10 cellular contexts compared by ENCODE assay signal in the genomic region with DNA sequence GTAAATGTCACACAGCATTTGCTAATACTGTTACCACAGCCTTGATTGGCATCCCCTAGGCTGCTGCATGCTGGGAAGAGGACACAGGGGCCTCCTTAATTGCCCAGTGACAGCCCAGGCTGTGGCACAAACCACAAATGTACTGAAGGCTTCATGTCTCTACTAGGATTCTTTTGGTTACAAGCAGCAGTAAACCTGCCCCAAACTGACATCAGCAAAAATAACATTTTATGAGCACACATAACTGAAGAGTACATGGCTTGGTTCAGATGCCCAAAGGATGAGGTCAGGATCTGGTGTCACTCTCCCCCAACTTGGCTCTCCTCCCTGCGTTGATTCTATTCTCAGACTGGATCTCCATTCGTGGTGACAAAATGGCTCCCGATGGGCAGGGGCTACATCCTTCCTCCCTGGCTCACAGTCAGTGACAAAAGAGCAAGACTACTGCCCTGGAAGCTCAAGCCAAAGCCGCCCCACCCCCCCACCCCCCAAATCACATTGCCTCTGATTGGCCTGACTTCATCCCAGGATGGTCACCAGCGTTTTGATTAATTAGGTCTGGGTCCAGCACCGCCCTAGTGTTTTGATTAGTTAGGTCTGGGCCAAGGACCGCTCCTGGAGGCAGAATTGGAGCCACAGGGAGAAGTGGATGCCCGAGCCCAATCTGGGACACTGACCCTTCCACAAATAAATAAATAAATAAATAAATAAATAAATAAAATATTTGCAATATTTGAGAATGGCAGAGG.
A peak's percentile ranks its signal among the peaks of the same experiment; 100 is the strongest.
DNase-seq lines count a peak whose midpoint lies in the region; ATAC-seq and TF ChIP-seq lines count a peak whose summit lies in the region.
"Had no signal": no experiment of that assay in that cellular context is flagged by ENCODE, and none has a peak within 500 bp of the region (broad histone marks: within the 10 kb centered on the region; RNA-seq: fewer than 3 reads in every experiment).

No MANE protein-coding gene starts in this region.

- peaks cover 17% of the 10 kb centered on the region for H3K4me1 ChIP-seq in neural progenitor cell
- H3K4me1 ChIP-seq in H9 (ENCODE audit: insufficient read depth, low read length), result no peaks in the 10 kb centered on the region

- no peaks in the 10 kb centered on the region for H3K23me2 ChIP-seq in H9 (ENCODE audit: insufficient read length, low read depth, low read length, poor library complexity, severe bottlenecking)

- intact Hi-C loops in Right ventricle myocardium superior (cut with DNase I), result no loop called here

- H3K14ac ChIP-seq in H9 (ENCODE audit: insufficient read depth, low read length), result no peak overlapping the region

- in situ Hi-C loops in ACHN (cut with HindIII; ENCODE audit: low pct_ligation_motif_present, low pct_unique_long_range_greater_than_20kb, low sequenced_read_pairs), result no loop called here

- no peak overlapping the region for H2BK120ac ChIP-seq in H9 (ENCODE audit: low read depth, low read length, poor library complexity, severe bottlenecking)

- H2BK20ac ChIP-seq in H9 (ENCODE audit: low read depth, low read length, poor library complexity, severe bottlenecking), result no peak overlapping the region

- no peak overlapping the region for H3K4me3 Mint-ChIP-seq in chondrocyte (ENCODE audit: unreplicated experiment)
- H3K4me3 Mint-ChIP-seq in neural progenitor cell, result no peak overlapping the region
- H3K4me3 Mint-ChIP-seq in H9, result no peak overlapping the region

- H3K36me3 Mint-ChIP-seq in chondrocyte (ENCODE audit: low read depth), result no peaks in the 10 kb centered on the region
- H3K36me3 Mint-ChIP-seq in neural progenitor cell, result no peaks in the 10 kb centered on the region
- no peaks in the 10 kb centered on the region; a peak in 1 of 7 replicates for H3K36me3 Mint-ChIP-seq in H9 (ENCODE audit: insufficient read depth in 1 of 3, low read depth in 3 of 3)

- no peak for ATAC-seq in Right ventricle myocardium superior (ENCODE audit: poor library complexity)

- H3K9me3 ChIP-seq in neural progenitor cell (ENCODE audit: low read depth) (no peaks in the 10 kb centered on the region), H9 (ENCODE audit: control insufficient read depth, low read depth, low read length) (no peaks in the 10 kb centered on the region)

- H3K79me2 ChIP-seq in neural progenitor cell (ENCODE audit: low read depth) (no peaks in the 10 kb centered on the region), H9 (ENCODE audit: insufficient read depth, low read length) (no peaks in the 10 kb centered on the region)

- H3K27ac ChIP-seq in neural progenitor cell (no peak overlapping the region), H9 (ENCODE audit: insufficient read length, low read depth, low read length) (no peak overlapping the region)

- H2BK15ac ChIP-seq in H9 (ENCODE audit: low read depth, low read length), result no peak overlapping the region

- no peak overlapping the region for H3K4ac ChIP-seq in H9 (ENCODE audit: low read depth, low read length)

- H4K8ac ChIP-seq in H9 (replicated peaks; ENCODE audit: insufficient read length, low read depth, low read length), result no peak overlapping the region

- no peaks in the 10 kb centered on the region for H3K36me3 ChIP-seq in neural progenitor cell

- H3K9ac ChIP-seq in neural progenitor cell (no peak overlapping the region), H9 (ENCODE audit: extremely low read depth, insufficient read length, low read length) (no peak overlapping the region)

- no peak overlapping the region for H2BK12ac ChIP-seq in H9 (ENCODE audit: insufficient read length, low read depth, low read length)

- no peak overlapping the region for H4K5ac ChIP-seq in H9 (ENCODE audit: insufficient read length, low read depth, low read length)

- H3K9me3 Mint-ChIP-seq in chondrocyte (ENCODE audit: low read depth) (no peaks in the 10 kb centered on the region), neural progenitor cell (peaks cover 2% of the 10 kb centered on the region), H9 (no peaks in the 10 kb centered on the region; a peak in 3 of 5 replicates)

- no CpG with 5 or more reads among the region's 8 CpGs for WGBS in H9 (ENCODE audit: extremely low coverage, insufficient read length, low lambda C conversion rate)

- H3K4me2 ChIP-seq in neural progenitor cell (no peak overlapping the region), H9 (ENCODE audit: insufficient read depth, insufficient read length, low read length) (no peak overlapping the region)

- no peak overlapping the region for H4K91ac ChIP-seq in H9 (ENCODE audit: insufficient read length, low read depth, low read length)

- peak overlapping the region; percentile 83 for H3K27ac Mint-ChIP-seq in chondrocyte (ENCODE audit: unreplicated experiment)
- no peak overlapping the region for H3K27ac Mint-ChIP-seq in neural progenitor cell
- no peak overlapping the region for H3K27ac Mint-ChIP-seq in H9

- peaks cover 45% of the 10 kb centered on the region for H3K4me1 Mint-ChIP-seq in chondrocyte (ENCODE audit: low read depth)
- peaks cover 16% of the 10 kb centered on the region for H3K4me1 Mint-ChIP-seq in neural progenitor cell
- H3K4me1 Mint-ChIP-seq in H9, result peaks cover 29 to 30% of the 10 kb centered on the region in 2 experiments

- TF ChIP-seq CTCF in AG10803 (conservative IDR thresholded peaks at IDR 0.05; ENCODE audit: low read length), result no peak
- no peak for TF ChIP-seq CTCF in chondrocyte (IDR thresholded peaks at IDR 0.05)
- TF ChIP-seq CTCF in neural progenitor cell (IDR thresholded peaks at IDR 0.05), result no peak
- no peak for TF ChIP-seq CTCF in H9 (conservative IDR thresholded peaks at IDR 0.05)

- peaks cover 5% of the 10 kb centered on the region for H3F3A ChIP-seq in neural progenitor cell (ENCODE audit: low read depth)

- H4K20me1 ChIP-seq in neural progenitor cell (ENCODE audit: low read depth), result no peaks in the 10 kb centered on the region
- H4K20me1 ChIP-seq in H9 (ENCODE audit: control insufficient read depth, insufficient read depth, insufficient read length), result no peaks in the 10 kb centered on the region

- H2AK5ac ChIP-seq in H9 (ENCODE audit: insufficient read length, low read length), result no peak overlapping the region

- H2AFZ ChIP-seq in neural progenitor cell (replicated peaks) (no peak overlapping the region), H9 (ENCODE audit: low read length) (no peak overlapping the region)

- no peak overlapping the region for H3T11ph ChIP-seq in H9 (ENCODE audit: low read length)

- H3K27me3 Mint-ChIP-seq in chondrocyte (ENCODE audit: low read depth) (no peaks in the 10 kb centered on the region), neural progenitor cell (ENCODE audit: insufficient read depth, low read depth) (no peaks in the 10 kb centered on the region), H9 (ENCODE audit: low read depth) (no peaks in the 10 kb centered on the region; the same call in none of the 2 replicates)

- no peak overlapping the region for H3K18ac ChIP-seq in H9 (ENCODE audit: insufficient read length, low read depth, low read length)

- no peaks in the 10 kb centered on the region for H3K79me1 ChIP-seq in H9 (ENCODE audit: insufficient read depth, low read depth, low read length, poor library complexity, severe bottlenecking)

- H3K23ac ChIP-seq in H9 (ENCODE audit: insufficient read length, low read depth, low read length), result no peak overlapping the region

- no peak overlapping the region for H3K4me3 ChIP-seq in AG10803 (ENCODE audit: low read length)
- no peak overlapping the region for H3K4me3 ChIP-seq in neural progenitor cell

- peak; percentile 78 for DNase-seq in AG10803 (ENCODE audit: low read depth)
- peak; percentile 93 for DNase-seq in M059J (ENCODE audit: low read depth)
- DNase-seq in chondrocyte (ENCODE audit: low spot score), result no peak
- peak; percentile 12 for DNase-seq in neural progenitor cell (ENCODE audit: low spot score)
- no peak for DNase-seq in SK-N-DZ (ENCODE audit: low spot score)
- no peak for DNase-seq in H9
- no peak for DNase-seq in ACHN
- DNase-seq in Right ventricle myocardium superior, result no peak
- DNase-seq: activated CD4-positive, CD25-positive, alpha-beta regulatory T cell treated with anti-CD3 and anti-CD28 coated beads, Interleukin-2, amount 50 U/mL, for 72 hours; PC-3 had no signal

- no peak overlapping the region for H2BK5ac ChIP-seq in H9 (ENCODE audit: insufficient read length, low read length)

- H3K56ac ChIP-seq in H9 (ENCODE audit: insufficient read length, low read depth, low read length), result no peak overlapping the region

- no peaks in the 10 kb centered on the region for H3K27me3 ChIP-seq in neural progenitor cell
- H3K27me3 ChIP-seq in H9 (ENCODE audit: insufficient read depth, low read length), result no peaks in the 10 kb centered on the region

Comparison
In these comparisons a context has a peak if more than half of its experiments do, and no peak if none do; other contexts are left out.
1. DNase-seq: peak in AG10803 (single experiment), M059J (single experiment) and neural progenitor cell (single experiment); none in chondrocyte (single experiment), SK-N-DZ (single experiment), H9 (single experiment), ACHN (single experiment) and Right ventricle myocardium superior (single experiment).